Comparison of ENCODE assay signal across 12 cellular contexts in the genomic region with DNA sequence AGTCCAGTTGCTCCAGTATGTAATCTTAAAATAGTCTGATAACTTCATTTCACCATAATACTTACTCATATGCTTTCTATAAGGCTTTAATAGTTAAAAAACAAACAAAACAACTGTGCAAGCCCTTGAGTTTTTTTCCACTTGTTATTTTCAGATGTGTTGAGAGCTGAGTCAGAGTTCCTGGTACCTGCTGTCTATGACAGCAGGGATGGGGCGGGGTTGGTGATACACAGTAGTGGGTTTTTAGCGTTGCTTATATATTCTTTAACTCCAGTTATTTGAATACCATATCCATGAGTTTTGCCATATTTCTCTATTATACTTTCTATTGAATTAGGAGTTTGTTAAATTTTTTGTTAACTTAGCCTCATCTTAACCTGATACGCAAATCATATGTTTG. TPM values are rescaled to one million over a fixed set of nuclear protein-coding genes. Genes with fewer than 3 reads are reported as not detected.
DNase-seq lines count a peak whose midpoint lies in the region; ATAC-seq and TF ChIP-seq lines count a peak whose summit lies in the region.
"Had no signal": no experiment of that assay in that cellular context is flagged by ENCODE, and none has a peak within 500 bp of the region (broad histone marks: within the 10 kb centered on the region; RNA-seq: fewer than 3 reads in every experiment).

No MANE protein-coding gene starts in this region.

- no peak overlapping the region for H4K8ac ChIP-seq in mesenchymal stem cell (ENCODE audit: low read length)

- no peak for ATAC-seq in aorta (ENCODE audit: low FRiP score)
- ATAC-seq in GM18909 (IDR thresholded peaks at IDR 0.05; ENCODE audit: poor library complexity, unreplicated experiment) = no peak

- H3K27me3 ChIP-seq in Loucy (ENCODE audit: insufficient read depth, low read length, poor library complexity, severe bottlenecking) (no peaks in the 10 kb centered on the region), mesenchymal stem cell (ENCODE audit: control insufficient read depth in 1 of 2, insufficient read depth in 1 of 2, low read length in 2 of 2) (no peaks in the 10 kb centered on the region), esophagus squamous epithelium (no peaks in the 10 kb centered on the region), aorta (ENCODE audit: control insufficient read depth in 1 of 2, insufficient read depth in 2 of 2, low read length in 1 of 2) (no peaks in the 10 kb centered on the region)
- H3K27me3 ChIP-seq: cardiac muscle cell had no signal

- H2BK15ac ChIP-seq in mesenchymal stem cell (ENCODE audit: low read depth, poor library complexity, severe bottlenecking) = no peak overlapping the region

- no peak overlapping the region for H3K18ac ChIP-seq in mesenchymal stem cell (ENCODE audit: low read depth in 1 of 2, low read length in 2 of 2)

- H3K14ac ChIP-seq in mesenchymal stem cell (ENCODE audit: low read length in 2 of 2) = no peak overlapping the region

- H2BK120ac ChIP-seq in mesenchymal stem cell (ENCODE audit: low read depth, low read length) = no peak overlapping the region

- H3K9me2 ChIP-seq in Loucy (replicated peaks; ENCODE audit: low read depth, low read length) = no peaks in the 10 kb centered on the region

- WGBS in mesenchymal stem cell = no CpG with 5 or more reads among the region's 3 CpGs
- WGBS in esophagus squamous epithelium, 2 donors = 73 to 82% methylated on average over 3 of the region's 3 CpGs
- 90 to 91% methylated on average over 3 of the region's 3 CpGs for WGBS in aorta, 2 donors

- TF ChIP-seq POLR2A in esophagus squamous epithelium (IDR thresholded peaks at IDR 0.05) = no peak

- H3K4me1 Mint-ChIP-seq in activated naive CD4-positive, alpha-beta T cell treated with anti-CD3 and anti-CD28 coated beads, Interleukin-2, amount 10 ng/mL, durations not matched to agents 7 days and 5 days = peaks cover 38% of the 10 kb centered on the region

- peak overlapping the region; percentile 83 for H3K27ac Mint-ChIP-seq in activated naive CD4-positive, alpha-beta T cell treated with anti-CD3 and anti-CD28 coated beads, Interleukin-2, amount 10 ng/mL, durations not matched to agents 7 days and 5 days
- H3K27ac Mint-ChIP-seq: B cell had no signal

- peaks cover 48% of the 10 kb centered on the region for H4K20me1 ChIP-seq in Loucy (ENCODE audit: insufficient read depth, low read length, poor library complexity, severe bottlenecking)

- H3K4me1 ChIP-seq in Loucy (ENCODE audit: insufficient read depth, low read length, poor library complexity, severe bottlenecking) = peaks cover 35% of the 10 kb centered on the region
- peaks cover 9% of the 10 kb centered on the region for H3K4me1 ChIP-seq in mesenchymal stem cell (ENCODE audit: control insufficient read depth, insufficient read depth, low read depth, low read length)
- peaks cover 13 to 46% (median 26%) of the 10 kb centered on the region in 3 donors for H3K4me1 ChIP-seq in esophagus squamous epithelium
- H3K4me1 ChIP-seq in aorta (ENCODE audit: control insufficient read depth in 1 of 2, insufficient read depth in 2 of 2, low read length in 2 of 2) = peaks cover 0 to 6% of the 10 kb centered on the region in 2 donors

- no peaks in the 10 kb centered on the region for H3K27me3 Mint-ChIP-seq in activated naive CD4-positive, alpha-beta T cell treated with anti-CD3 and anti-CD28 coated beads, Interleukin-2, amount 10 ng/mL, durations not matched to agents 7 days and 5 days
- H3K27me3 Mint-ChIP-seq: B cell had no signal

- H3K4me2 ChIP-seq in Loucy (ENCODE audit: low read depth, low read length, poor library complexity, severe bottlenecking) = peak overlapping the region; percentile 88
- H3K4me2 ChIP-seq in mesenchymal stem cell (ENCODE audit: low read length, poor library complexity, severe bottlenecking) = no peak overlapping the region

- peaks cover 79% of the 10 kb centered on the region for H3K79me2 ChIP-seq in Loucy (ENCODE audit: insufficient read depth, low read length)

- TF ChIP-seq CTCF in Loucy (conservative IDR thresholded peaks at IDR 0.05; ENCODE audit: low read length) (no peak), esophagus squamous epithelium (IDR thresholded peaks at IDR 0.05) (no peak)

- H3K36me3 ChIP-seq in Loucy (ENCODE audit: insufficient read depth, low read length) = peaks cover 9% of the 10 kb centered on the region; the same call in 1 of the 2 replicates
- H3K36me3 ChIP-seq in mesenchymal stem cell (ENCODE audit: control insufficient read depth in 1 of 2, insufficient read depth in 2 of 2, low read depth in 1 of 2, low read length in 2 of 2) = peaks cover 3 to 19% of the 10 kb centered on the region in 2 experiments
- peaks cover 0 to 33% (median 0%) of the 10 kb centered on the region in 3 donors for H3K36me3 ChIP-seq in esophagus squamous epithelium
- no peaks in the 10 kb centered on the region for H3K36me3 ChIP-seq in aorta (ENCODE audit: control insufficient read depth in 1 of 2, insufficient read depth in 2 of 2, low read length in 1 of 2)
- H3K36me3 ChIP-seq: cardiac muscle cell had no signal

- peak; percentile 28 for DNase-seq in A172 (ENCODE audit: low spot score)
- DNase-seq in activated naive CD4-positive, alpha-beta T cell treated with anti-CD3 and anti-CD28 coated beads, Interleukin-2, amount 10 ng/mL, durations not matched to agents 7 days and 5 days = no peak
- peak; percentile 38 for DNase-seq in mesenchymal stem cell
- DNase-seq in retina = no peak
- DNase-seq in esophagus squamous epithelium (lab: John Stamatoyannopoulos, UW) = no peak
- no peak for DNase-seq in aorta
- DNase-seq: NCI-H1436 treated with DMSO at 0.1 percent for 48 hours had no signal

- no peak overlapping the region for H3K4me3 Mint-ChIP-seq in activated naive CD4-positive, alpha-beta T cell treated with anti-CD3 and anti-CD28 coated beads, Interleukin-2, amount 10 ng/mL, durations not matched to agents 7 days and 5 days
- H3K4me3 Mint-ChIP-seq: B cell had no signal

- H3K9me3 ChIP-seq in Loucy (ENCODE audit: insufficient read depth, low read depth, low read length) (no peaks in the 10 kb centered on the region), mesenchymal stem cell (ENCODE audit: control insufficient read depth, low read length) (no peaks in the 10 kb centered on the region), esophagus squamous epithelium (no peaks in the 10 kb centered on the region), aorta (ENCODE audit: control insufficient read depth, low read length) (no peaks in the 10 kb centered on the region)

- H3K9ac ChIP-seq in Loucy (ENCODE audit: low read depth, low read length, poor library complexity, severe bottlenecking) (peak overlapping the region; percentile 43), mesenchymal stem cell (ENCODE audit: low read length) (no peak overlapping the region)

- no peaks in the 10 kb centered on the region for H3F3A ChIP-seq in Loucy (ENCODE audit: low read depth)

- H3K79me1 ChIP-seq in mesenchymal stem cell (replicated peaks; ENCODE audit: low read length, poor library complexity, severe bottlenecking) = peaks cover 5% of the 10 kb centered on the region

- intact Hi-C loops in esophagus squamous epithelium (cut with DNase I) = no loop called here
- intact Hi-C loops in aorta (cut with DNase I) = no loop called here

- H2BK12ac ChIP-seq in mesenchymal stem cell (ENCODE audit: low read length in 2 of 2) = no peak overlapping the region

- H2AFZ ChIP-seq in Loucy (ENCODE audit: low read length) = no peak overlapping the region
- no peak overlapping the region for H2AFZ ChIP-seq in mesenchymal stem cell (ENCODE audit: low read depth, low read length)

- H3K23ac ChIP-seq in mesenchymal stem cell (ENCODE audit: low read length in 2 of 2) = no peak overlapping the region

- peaks cover 12% of the 10 kb centered on the region for H3K36me3 Mint-ChIP-seq in activated naive CD4-positive, alpha-beta T cell treated with anti-CD3 and anti-CD28 coated beads, Interleukin-2, amount 10 ng/mL, durations not matched to agents 7 days and 5 days

- H3K9me3 Mint-ChIP-seq in activated naive CD4-positive, alpha-beta T cell treated with anti-CD3 and anti-CD28 coated beads, Interleukin-2, amount 10 ng/mL, durations not matched to agents 7 days and 5 days = no peaks in the 10 kb centered on the region

- H2AK5ac ChIP-seq in mesenchymal stem cell (ENCODE audit: low read length, severe bottlenecking) = no peak overlapping the region

- H4K91ac ChIP-seq in mesenchymal stem cell (ENCODE audit: low read length) = no peak overlapping the region

- H3K4ac ChIP-seq in mesenchymal stem cell (ENCODE audit: low read depth in 1 of 2, low read length in 2 of 2) = no peak overlapping the region

- H3K27ac ChIP-seq in mesenchymal stem cell (ENCODE audit: low read length, poor library complexity, severe bottlenecking) (no peak overlapping the region), esophagus squamous epithelium (peak overlapping the region in 2 of 4 donors; percentile 30 to 49), aorta (ENCODE audit: low read depth in 1 of 2, low read length in 2 of 2) (no peak overlapping the region)
- H3K27ac ChIP-seq: cardiac muscle cell, VCaP had no signal

- H3K4me3 ChIP-seq in Loucy (ENCODE audit: low read length, poor library complexity, severe bottlenecking) (peak overlapping the region; percentile 47), mesenchymal stem cell (ENCODE audit: insufficient read depth in 1 of 2, low read depth in 1 of 2, low read length in 2 of 2) (no peak overlapping the region), esophagus squamous epithelium (no peak overlapping the region), aorta (ENCODE audit: low read length in 2 of 2) (no peak overlapping the region)
- H3K4me3 ChIP-seq: cardiac muscle cell had no signal

- CTCF ChIA-PET in activated naive CD4-positive, alpha-beta T cell treated with anti-CD3 and anti-CD28 coated beads, Interleukin-2, amount 10 ng/mL, durations not matched to agents 7 days and 5 days (lab: Charles Lee) = no interaction called here

- H2BK5ac ChIP-seq in mesenchymal stem cell (ENCODE audit: low read depth, low read length, poor library complexity, severe bottlenecking) = no peak overlapping the region

RNA-seq across cellular contexts. Expression of a gene that starts 5.0 kb away (rescaled TPM):
- 48.6 and 65.8 TPM in 2 replicates for total RNA-seq in A172 (2014; rRNA removed; shearing (Covaris generic))
- 21.3 TPM for polyA plus RNA-seq in mesenchymal stem cell (2013, experiment 1 of 2)
- 21.5 TPM for polyA plus RNA-seq in mesenchymal stem cell (2013, experiment 2 of 2)
- total RNA-seq in esophagus squamous epithelium (10 to 100 TPM; 27.1 to 34.7 (median 31.0) TPM), aorta (10 to 100 TPM; 36.0 to 49.7 TPM)
- polyA plus RNA-seq in aorta = 10 to 100 TPM; 16.6 to 18.3 TPM

Comparison
In these comparisons a context has a peak if more than half of its experiments do, and no peak if none do; other contexts are left out.
1. DNase-seq: peak in A172 (single experiment) and mesenchymal stem cell (single experiment); none in activated naive CD4-positive, alpha-beta T cell treated with anti-CD3 and anti-CD28 coated beads, Interleukin-2, amount 10 ng/mL, durations not matched to agents 7 days and 5 days (single experiment), retina (single experiment), esophagus squamous epithelium (single experiment) and aorta (0 of 2).